Comparison of ENCODE assay signal across 18 cellular contexts in genomic region chr4:158796370-158797140, GRCh38. TPM values are rescaled to one million over a fixed set of nuclear protein-coding genes. Genes with fewer than 3 reads are reported as not detected.
DNase-seq lines count a peak whose midpoint lies in the region; ATAC-seq, FAIRE-seq and TF ChIP-seq lines count a peak whose summit lies in the region.
"Had no signal": no experiment of that assay in that cellular context is flagged by ENCODE, and none has a peak within 500 bp of the region (broad histone marks: within the 10 kb centered on the region; RNA-seq: fewer than 3 reads in every experiment).

No MANE protein-coding gene starts in this region.

- FAIRE-seq in endothelial cell of umbilical vein (lab: Jason Lieb, UNC) (no peak), HTR-8/SVneo (lab: Jason Lieb, UNC) (no peak)
- FAIRE-seq: GM19239 had no signal

- H4K20me1 ChIP-seq in endothelial cell of umbilical vein (replicated peaks; ENCODE audit: control insufficient read depth, extremely low read depth, insufficient read depth, low read length), result no peaks in the 10 kb centered on the region

- H3K79me2 ChIP-seq in endothelial cell of umbilical vein (ENCODE audit: control insufficient read depth, insufficient read depth, low read length) (no peaks in the 10 kb centered on the region), trophoblast cell (ENCODE audit: control insufficient read depth, insufficient read depth, low read length, poor library complexity) (no peaks in the 10 kb centered on the region)

- H3K27me3 ChIP-seq in endothelial cell of umbilical vein (ENCODE audit: control insufficient read depth in 2 of 2, insufficient read depth in 2 of 2, low read length in 2 of 2), result no peaks in the 10 kb centered on the region
- no peaks in the 10 kb centered on the region for H3K27me3 ChIP-seq in trophoblast cell (ENCODE audit: insufficient read depth, low read length)
- H3K27me3 ChIP-seq: BLaER1, dorsolateral prefrontal cortex, thyroid gland had no signal

- peaks cover 0 to 2% (median 0%) of the 10 kb centered on the region in 7 donors for H3K9me3 Mint-ChIP-seq in CD14-positive monocyte
- H3K9me3 Mint-ChIP-seq: activated T-cell treated with anti-CD3 and anti-CD28 coated beads, Interleukin-2, amount 50 U/mL, for 72 hours had no signal

- BruUV-seq in endothelial cell of umbilical vein (replicated peaks; lab: Mats Ljungman, UMichigan), result no TSS peak

- no peaks in the 10 kb centered on the region for H3K79me1 ChIP-seq in trophoblast cell (ENCODE audit: low read length)

- dilution Hi-C loops in endothelial cell of umbilical vein (cut with MboI; ENCODE audit: extremely low pct_ligation_motif_present, low sequenced_read_pairs), result no loop called here

- H3K4me3 ChIP-seq in LNCaP clone FGC (ENCODE audit: low read depth, low read length) (no peak overlapping the region), endothelial cell of umbilical vein (replicated peaks in 1 of 3; ENCODE audit: insufficient read depth in 1 of 3, low read depth in 1 of 3, low read length in 3 of 3) (no peak overlapping the region), trophoblast cell (ENCODE audit: low read depth, low read length) (no peak overlapping the region)
- H3K4me3 ChIP-seq: BLaER1, dorsolateral prefrontal cortex, thyroid gland had no signal

- no CpG with 5 or more reads among the region's 7 CpGs for WGBS in trophoblast cell (ENCODE audit: extremely low coverage, insufficient coverage, insufficient read length)

- CTCF ChIA-PET in endothelial cell of umbilical vein (lab: Charles Lee), result interaction anchor here (0.7 to 1.6 kb wide), 6 partner anchors 9 to 65 kb away, joined by 3 to 5 read pairs (median 4); no protein-coding TSS in a partner anchor

- H3K18ac ChIP-seq in trophoblast cell (ENCODE audit: low read length), result no peak overlapping the region

- H3K9ac ChIP-seq in endothelial cell of umbilical vein (replicated peaks; ENCODE audit: extremely low read depth, insufficient read depth, low read length) (no peak overlapping the region), trophoblast cell (ENCODE audit: low read length) (no peak overlapping the region)
- H3K9ac ChIP-seq: BLaER1 had no signal

- no peaks in the 10 kb centered on the region for H3K9me3 ChIP-seq in endothelial cell of umbilical vein (replicated peaks; ENCODE audit: control insufficient read depth, insufficient read depth, low read length)
- H3K9me3 ChIP-seq in trophoblast cell (ENCODE audit: insufficient read depth, low read depth, low read length), result no peaks in the 10 kb centered on the region
- H3K9me3 ChIP-seq: BLaER1, thyroid gland had no signal

- DNase-seq in CD14-positive monocyte (ENCODE audit: low spot score) (peak; percentile 89), LNCaP clone FGC (ENCODE audit: low read depth) (peak; percentile 94), endothelial cell of umbilical vein (ENCODE audit: low read depth, low spot score) (no peak), trophoblast cell (peak; percentile 44 to 48), HTR-8/SVneo (ENCODE audit: insufficient read length, low spot score) (no peak), C1 segment of cervical spinal cord (lab: John Stamatoyannopoulos, UW) (no peak), putamen (ENCODE audit: low spot score) (no peak)
- DNase-seq: activated CD4-positive, alpha-beta T cell treated with anti-CD3 and anti-CD28 coated beads, Interleukin-2, amount 50 U/mL, for 1 hour; activated T-cell treated with anti-CD3 and anti-CD28 coated beads, Interleukin-2, amount 50 U/mL, for 72 hours; dorsolateral prefrontal cortex; Karpas-422; NCI-H187 treated with DMSO at 0.1 percent for 48 hours; NCI-H526 treated with DMSO at 0.1 percent for 48 hours; T-helper 2 cell; thyroid gland had no signal

- H2AFZ ChIP-seq in endothelial cell of umbilical vein (ENCODE audit: low read depth, low read length) (no peak overlapping the region), trophoblast cell (ENCODE audit: insufficient read depth, low read length, poor library complexity) (no peak overlapping the region)

- H3K27ac ChIP-seq in endothelial cell of umbilical vein (ENCODE audit: insufficient read depth, low read depth, low read length), result no peak overlapping the region
- H3K27ac ChIP-seq in trophoblast cell (ENCODE audit: low read depth, low read length), result no peak overlapping the region
- H3K27ac ChIP-seq: BLaER1, thyroid gland had no signal

- no peak overlapping the region for H3K4ac ChIP-seq in trophoblast cell (ENCODE audit: low read depth, low read length)

- H2AK5ac ChIP-seq in trophoblast cell (ENCODE audit: low read length), result no peak overlapping the region

- peaks cover 32% of the 10 kb centered on the region for H3K4me1 Mint-ChIP-seq in CD14-positive monocyte

- H3K27me3 Mint-ChIP-seq in CD14-positive monocyte (ENCODE audit: low read depth in 3 of 3), result no peaks in the 10 kb centered on the region

- H2BK120ac ChIP-seq in trophoblast cell (ENCODE audit: insufficient read depth, low read length, poor library complexity), result no peak overlapping the region

- H2BK12ac ChIP-seq in trophoblast cell (ENCODE audit: low read length), result no peak overlapping the region

- H3K4me1 ChIP-seq in endothelial cell of umbilical vein (ENCODE audit: control insufficient read depth, extremely low read depth, insufficient read depth, low read length) (peaks cover 5% of the 10 kb centered on the region), trophoblast cell (ENCODE audit: control insufficient read depth in 1 of 2, insufficient read depth in 2 of 2, low read length in 2 of 2) (peaks cover 6 to 10% of the 10 kb centered on the region in 2 experiments)
- H3K4me1 ChIP-seq: BLaER1 had no signal

- H4K8ac ChIP-seq in trophoblast cell (ENCODE audit: low read depth, low read length), result no peak overlapping the region

- no peaks in the 10 kb centered on the region for H3K36me3 ChIP-seq in endothelial cell of umbilical vein (ENCODE audit: control insufficient read depth in 2 of 2, extremely low read depth in 1 of 2, insufficient read depth in 2 of 2, low read length in 2 of 2)
- H3K36me3 ChIP-seq in trophoblast cell (ENCODE audit: control insufficient read depth in 1 of 2, insufficient read depth in 2 of 2, low read length in 2 of 2), result no peaks in the 10 kb centered on the region
- H3K36me3 ChIP-seq: thyroid gland had no signal

- no peak overlapping the region for H2BK5ac ChIP-seq in trophoblast cell (ENCODE audit: low read depth, low read length, poor library complexity)

- intact Hi-C loops in CD14-positive monocyte (cut with micrococcal nuclease), result no loop called here
- intact Hi-C loops in endothelial cell of umbilical vein (cut with micrococcal nuclease), result no loop called here

- POLR2A ChIA-PET in endothelial cell of umbilical vein (lab: Charles Lee), result no interaction called here

- no peak for ATAC-seq in HG02852 (IDR thresholded peaks at IDR 0.05; ENCODE audit: unreplicated experiment)
- ATAC-seq: activated T-cell treated with anti-CD3 and anti-CD28 coated beads, Interleukin-2, amount 50 U/mL, for 72 hours had no signal

- H3K27ac Mint-ChIP-seq in CD14-positive monocyte, result peak overlapping the region in 6 of 7 donors; percentile 18 to 75 (median 34)
- H3K27ac Mint-ChIP-seq: activated T-cell treated with anti-CD3 and anti-CD28 coated beads, Interleukin-2, amount 50 U/mL, for 72 hours had no signal

- no peak overlapping the region for H4K91ac ChIP-seq in trophoblast cell (ENCODE audit: low read depth, low read length)

- no peak overlapping the region for H4K12ac ChIP-seq in trophoblast cell (ENCODE audit: low read depth, low read length)

- H3K14ac ChIP-seq in trophoblast cell (ENCODE audit: low read length), result no peak overlapping the region

- H3K4me2 ChIP-seq in endothelial cell of umbilical vein (ENCODE audit: insufficient read depth, low read length) (no peak overlapping the region), trophoblast cell (ENCODE audit: low read length) (no peak overlapping the region)
- H3K4me2 ChIP-seq: BLaER1 had no signal

- H3K4me3 Mint-ChIP-seq in CD14-positive monocyte, result no peak overlapping the region
- H3K4me3 Mint-ChIP-seq: activated T-cell treated with anti-CD3 and anti-CD28 coated beads, Interleukin-2, amount 50 U/mL, for 72 hours had no signal

- no peak for TF ChIP-seq POLR2A in endothelial cell of umbilical vein (IDR thresholded peaks at IDR 0.05; ENCODE audit: low read depth, low read length)

- H3K9me1 ChIP-seq in endothelial cell of umbilical vein (replicated peaks; ENCODE audit: control insufficient read depth, extremely low read depth, insufficient read depth, low read length), result no peaks in the 10 kb centered on the region

- peaks cover 2 to 4% of the 10 kb centered on the region in 2 donors for H3K36me3 Mint-ChIP-seq in CD14-positive monocyte

- TF ChIP-seq CTCF in CD14-positive monocyte (IDR thresholded peaks at IDR 0.05) (no peak), LNCaP clone FGC (IDR thresholded peaks at IDR 0.05; ENCODE audit: control insufficient read depth, extremely low read depth, insufficient read depth) (no peak), endothelial cell of umbilical vein (IDR thresholded peaks at IDR 0.05; ENCODE audit: extremely low read depth in 1 of 2, insufficient read depth in 1 of 2, low read depth in 1 of 2, low read length in 2 of 2) (no peak)

- H3K23ac ChIP-seq in trophoblast cell (ENCODE audit: low read length), result no peak overlapping the region

TF ChIP-seq in endothelial cell of umbilical vein, 7 proteins besides CTCF, POLR2A, EP300 and RAD21:
- TF ChIP-seq MYC (IDR thresholded peaks at IDR 0.05; ENCODE audit: low read depth, low read length), result no peak
- TF ChIP-seq FOS (IDR thresholded peaks at IDR 0.05; ENCODE audit: borderline replicate concordance, insufficient read depth, low read length), result peak; percentile 54

RNA-seq across cellular contexts. Expression of gene FNIP2, which starts 27.7 kb away (rescaled TPM):
- 1 to 10 TPM; 3.5 to 5.7 TPM for polyA plus RNA-seq in CD14-positive monocyte
- total RNA-seq in endothelial cell of umbilical vein, result 13.6 and 14.4 TPM in 2 replicates
- 2.6 and 4.5 TPM in 2 replicates for polyA plus RNA-seq in endothelial cell of umbilical vein
- polyA plus RNA-seq in endothelial cell of umbilical vein (2011; cell fraction: cytosol; rRNA removed), result 3.5 and 4.2 TPM in 2 replicates
- 7.5 and 8.0 TPM in 2 replicates for polyA plus RNA-seq in endothelial cell of umbilical vein (2011; cell fraction: nucleus; rRNA removed)
- 3.1 and 4.1 TPM in 2 replicates for polyA plus RNA-seq in endothelial cell of umbilical vein (2012)
- 15.5 and 16.7 TPM in 2 replicates for polyA minus RNA-seq in endothelial cell of umbilical vein
- 0.51 TPM for polyA minus RNA-seq in endothelial cell of umbilical vein (2011; cell fraction: cytosol; rRNA and poly(A)+ RNA removed)
- 26.0 and 35.9 TPM in 2 replicates for polyA minus RNA-seq in endothelial cell of umbilical vein (2011; cell fraction: nucleus; rRNA and poly(A)+ RNA removed)
- polyA plus RNA-seq in trophoblast cell (2013), result 8.2 and 8.8 TPM in 2 replicates

Comparison
In these comparisons a context has a peak if more than half of its experiments do, and no peak if none do; other contexts are left out.
1. DNase-seq: peak in CD14-positive monocyte (single experiment), LNCaP clone FGC (single experiment) and trophoblast cell (2 of 2); none in endothelial cell of umbilical vein (single experiment), HTR-8/SVneo (single experiment), C1 segment of cervical spinal cord (0 of 14) and putamen (single experiment).